In the genomic region with DNA sequence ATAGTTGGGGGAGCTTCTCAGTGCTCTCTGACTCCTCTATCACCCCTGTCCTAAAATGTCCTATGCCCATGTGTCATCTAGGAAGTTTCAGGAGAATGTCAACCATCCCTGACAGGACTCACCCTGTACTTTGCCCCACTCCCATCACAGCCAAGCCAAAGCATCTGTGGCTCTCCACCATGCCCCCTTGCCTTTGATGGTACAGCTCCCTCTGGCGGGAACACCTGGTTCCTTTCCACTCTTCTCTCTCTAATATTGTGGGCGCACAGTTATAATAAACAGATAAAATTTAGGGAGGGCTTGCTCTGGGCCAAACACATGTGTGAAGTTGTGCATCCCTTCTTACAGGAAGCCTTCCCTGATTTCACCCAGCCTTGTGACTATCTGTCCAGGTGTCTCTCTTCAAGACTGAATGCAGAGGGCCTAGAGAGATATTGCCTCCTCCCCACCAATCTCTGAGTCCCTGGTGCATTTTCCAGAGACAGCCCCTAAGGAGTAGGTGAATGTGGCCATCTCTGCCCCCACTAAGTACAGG, we compare ENCODE assay signal across 10 cellular contexts.
A peak's percentile ranks its signal among the peaks of the same experiment; 100 is the strongest.
DNase-seq lines count a peak whose midpoint lies in the region; ATAC-seq and TF ChIP-seq lines count a peak whose summit lies in the region.
"Had no signal": no experiment of that assay in that cellular context is flagged by ENCODE, and none has a peak within 500 bp of the region (broad histone marks: within the 10 kb centered on the region; RNA-seq: fewer than 3 reads in every experiment).

No MANE protein-coding gene starts in this region.

- H3K27ac Mint-ChIP-seq in neural crest cell (ENCODE audit: unreplicated experiment) = no peak overlapping the region
- H3K27ac Mint-ChIP-seq: CD8-positive, alpha-beta T cell had no signal

- no peaks in the 10 kb centered on the region for H3K36me3 Mint-ChIP-seq in neural crest cell (ENCODE audit: low read depth)
- H3K36me3 Mint-ChIP-seq: CD8-positive, alpha-beta T cell had no signal

- peak; percentile 51 for TF ChIP-seq CTCF in neural crest cell (conservative IDR thresholded peaks at IDR 0.05)

- ATAC-seq in HG03095 (IDR thresholded peaks at IDR 0.05; ENCODE audit: unreplicated experiment) (peak; percentile 87), GM21737 (IDR thresholded peaks at IDR 0.05; ENCODE audit: unreplicated experiment) (no peak)
- ATAC-seq: CD8-positive, alpha-beta T cell had no signal

- H3K4me3 Mint-ChIP-seq in neural crest cell = no peak overlapping the region
- H3K4me3 Mint-ChIP-seq: CD8-positive, alpha-beta T cell had no signal

- peaks cover 51% of the 10 kb centered on the region for H3K27me3 Mint-ChIP-seq in neural crest cell (ENCODE audit: low read depth)

- H3K4me1 Mint-ChIP-seq in neural crest cell = peaks cover 10% of the 10 kb centered on the region

- no peaks in the 10 kb centered on the region for H3K9me3 Mint-ChIP-seq in neural crest cell
- H3K9me3 Mint-ChIP-seq: CD8-positive, alpha-beta T cell had no signal

- DNase-seq in activated CD8-positive, alpha-beta memory T cell treated with anti-CD3 and anti-CD28 coated beads, Interleukin-2, amount 50 U/mL, for 4 hours = peak; percentile 21
- DNase-seq in activated CD8-positive, alpha-beta memory T cell treated with anti-CD3 and anti-CD28 coated beads, Interleukin-2, amount 50 U/mL, for 48 hours = no peak
- peak; percentile 4 to 9 for DNase-seq in activated CD4-positive, alpha-beta T cell treated with anti-CD3 and anti-CD28 coated beads, Interleukin-2, amount 50 U/mL, for 4 hours
- no peak for DNase-seq in neural crest cell (ENCODE audit: low read depth, low spot score)
- DNase-seq in DMS79 (lab: John Stamatoyannopoulos, UW) = no peak
- DNase-seq in superior temporal gyrus (ENCODE audit: extremely low spot score) = no peak
- DNase-seq: NCI-H1105 treated with DMSO at 0.1 percent for 48 hours had no signal

Comparison
In these comparisons a context has a peak if more than half of its experiments do, and no peak if none do; other contexts are left out.
1. DNase-seq: peak in activated CD8-positive, alpha-beta memory T cell treated with anti-CD3 and anti-CD28 coated beads, Interleukin-2, amount 50 U/mL, for 4 hours (single experiment) and activated CD4-positive, alpha-beta T cell treated with anti-CD3 and anti-CD28 coated beads, Interleukin-2, amount 50 U/mL, for 4 hours (2 of 2); none in activated CD8-positive, alpha-beta memory T cell treated with anti-CD3 and anti-CD28 coated beads, Interleukin-2, amount 50 U/mL, for 48 hours (single experiment), neural crest cell (single experiment), DMS79 (single experiment) and superior temporal gyrus (single experiment).